Comparison of ENCODE assay signal across 36 cellular contexts in genomic region chr9:23721466-23721865, GRCh38.
"Had no signal": no experiment of that assay in that cellular context is flagged by ENCODE, and none has a peak within 500 bp of the region (broad histone marks: within the 10 kb centered on the region; RNA-seq: fewer than 3 reads in every experiment).

No MANE protein-coding gene starts in this region.

- H3K36me3 Mint-ChIP-seq: activated naive CD4-positive, alpha-beta T cell treated with anti-CD3 and anti-CD28 coated beads, Interleukin-2, amount 10 ng/mL, durations not matched to agents 7 days and 5 days; activated naive CD4-positive, alpha-beta T cell treated with anti-CD3 and anti-CD28 coated beads, Interleukin-2, amount 50 U/mL, for 24 hours; activated naive CD8-positive, alpha-beta T cell; activated naive CD8-positive, alpha-beta T cell treated with anti-CD3 and anti-CD28 coated beads for 36 hours; activated naive CD8-positive, alpha-beta T cell treated with anti-CD3 and anti-CD28 coated beads, Interleukin-2, amount 10 ng/mL, durations not matched to agents 7 days and 5 days had no signal

- H3K36me3 ChIP-seq: adrenal gland, ascending aorta, brain microvascular endothelial cell, breast epithelium, cardiac muscle cell, colonic mucosa had no signal

- H3K4me1 Mint-ChIP-seq: activated naive CD4-positive, alpha-beta T cell treated with anti-CD3 and anti-CD28 coated beads, Interleukin-2, amount 10 ng/mL, durations not matched to agents 7 days and 5 days; activated naive CD4-positive, alpha-beta T cell treated with anti-CD3 and anti-CD28 coated beads, Interleukin-2, amount 50 U/mL, for 24 hours; activated naive CD8-positive, alpha-beta T cell treated with anti-CD3 and anti-CD28 coated beads for 36 hours; activated naive CD8-positive, alpha-beta T cell treated with anti-CD3 and anti-CD28 coated beads, Interleukin-2, amount 10 ng/mL, durations not matched to agents 7 days and 5 days; activated naive CD8-positive, alpha-beta T cell treated with anti-CD3 and anti-CD28 coated beads, Interleukin-2, amount 50 U/mL, for 24 hours; activated T-helper 17 cell treated with anti-CD3 and anti-CD28 coated beads, Interleukin-2, amount 50 U/mL, for 72 hours; central memory CD8-positive, alpha-beta T cell had no signal

- H3K27ac ChIP-seq: adrenal gland, ascending aorta, body of pancreas, brain microvascular endothelial cell, breast epithelium, cardiac muscle cell, colonic mucosa had no signal

- H3K9me3 ChIP-seq: adrenal gland, ascending aorta, body of pancreas, breast epithelium, colonic mucosa had no signal

- H3K27ac Mint-ChIP-seq: activated naive CD4-positive, alpha-beta T cell treated with anti-CD3 and anti-CD28 coated beads for 36 hours; activated naive CD4-positive, alpha-beta T cell treated with anti-CD3 and anti-CD28 coated beads, Interleukin-2, amount 10 ng/mL, durations not matched to agents 7 days and 5 days; activated naive CD4-positive, alpha-beta T cell treated with anti-CD3 and anti-CD28 coated beads, Interleukin-2, amount 50 U/mL, for 24 hours; activated naive CD8-positive, alpha-beta T cell; activated naive CD8-positive, alpha-beta T cell treated with anti-CD3 and anti-CD28 coated beads for 36 hours; activated naive CD8-positive, alpha-beta T cell treated with anti-CD3 and anti-CD28 coated beads, Interleukin-2, amount 10 ng/mL, durations not matched to agents 7 days and 5 days; activated naive CD8-positive, alpha-beta T cell treated with anti-CD3 and anti-CD28 coated beads, Interleukin-2, amount 50 U/mL, for 24 hours; activated T-cell treated with anti-CD3 and anti-CD28 coated beads, Interleukin-2, amount 50 U/mL, for 72 hours; activated T-helper 1 cell treated with anti-CD3 and anti-CD28 coated beads, Interleukin-12 subunit alpha, Interleukin-12 subunit beta, Interleukin-2, Interleukin-4 antibody, amounts not matched to agents 30 ng/mL and 10 ng/mL and 1 ng/mL, durations not matched to agents 14 hours and 24 hours and 36 hours; activated T-helper 17 cell treated with anti-CD3 and anti-CD28 coated beads, Interleukin-2, amount 50 U/mL, for 72 hours; activated T-helper 2 cell treated with anti-CD3 and anti-CD28 coated beads, Interferon-gamma antibody, Interleukin-2, Interleukin-4, amounts not matched to agents 10 μg/mL and 5 μg/mL and 100 μg/mL, durations not matched to agents 14 hours and 24 hours and 36 hours; brain had no signal

- H3K4me1 ChIP-seq: adrenal gland, ascending aorta, body of pancreas, breast epithelium, colonic mucosa had no signal

- H3K9me3 Mint-ChIP-seq: activated naive CD4-positive, alpha-beta T cell treated with anti-CD3 and anti-CD28 coated beads, Interleukin-2, amount 50 U/mL, for 24 hours; activated T-helper 1 cell treated with anti-CD3 and anti-CD28 coated beads, Interleukin-12 subunit alpha, Interleukin-12 subunit beta, Interleukin-2, Interleukin-4 antibody, amounts not matched to agents 30 ng/mL and 10 ng/mL and 1 ng/mL, durations not matched to agents 14 hours and 24 hours and 36 hours had no signal

- ATAC-seq: activated naive CD4-positive, alpha-beta T cell treated with anti-CD3 and anti-CD28 coated beads, Interleukin-2, amount 50 U/mL, for 72 hours; activated naive CD8-positive, alpha-beta T cell treated with anti-CD3 and anti-CD28 coated beads, Interleukin-2, amount 50 U/mL, for 24 hours; activated T-cell treated with anti-CD3 and anti-CD28 coated beads, Interleukin-2, amount 50 U/mL, for 72 hours; activated T-helper 17 cell treated with anti-CD3 and anti-CD28 coated beads, Interleukin-2, amount 50 U/mL, for 72 hours; body of pancreas had no signal

- DNase-seq: activated effector memory CD4-positive, alpha-beta T cell treated with anti-CD3 and anti-CD28 coated beads, Interleukin-2, amount 50 U/mL, for 16 hours; activated effector memory CD4-positive, alpha-beta T cell treated with Interleukin-2 at 50 U/mL for 16 hours; activated gamma-delta T cell; activated gamma-delta T cell treated with Interleukin-2 at 50 U/mL for 16 hours; activated naive CD4-positive, alpha-beta T cell; activated naive CD4-positive, alpha-beta T cell treated with anti-CD3 and anti-CD28 coated beads for 36 hours; activated naive CD4-positive, alpha-beta T cell treated with anti-CD3 and anti-CD28 coated beads, Interleukin-2, amount 10 ng/mL, durations not matched to agents 7 days and 5 days; activated naive CD4-positive, alpha-beta T cell treated with anti-CD3 and anti-CD28 coated beads, Interleukin-2, amount 50 U/mL, for 16 hours; activated naive CD4-positive, alpha-beta T cell treated with Interleukin-2 at 50 U/mL for 16 hours; activated naive CD8-positive, alpha-beta T cell treated with anti-CD3 and anti-CD28 coated beads for 36 hours; activated naive CD8-positive, alpha-beta T cell treated with anti-CD3 and anti-CD28 coated beads, Interleukin-2, amount 10 ng/mL, durations not matched to agents 7 days and 5 days; activated naive CD8-positive, alpha-beta T cell treated with anti-CD3 and anti-CD28 coated beads, Interleukin-2, amount 50 U/mL, for 24 hours; activated T-cell treated with anti-CD3 and anti-CD28 coated beads, Interleukin-2, amount 50 U/mL, for 48 hours; activated T-cell treated with anti-CD3 and anti-CD28 coated beads, Interleukin-2, amount 50 U/mL, for 72 hours; adrenal gland; amniotic stem cell; amygdala; anterior cingulate cortex; aorta; body of pancreas; brain microvascular endothelial cell; caudate nucleus; central memory CD4-positive, alpha-beta T cell; cerebellar nuclear complex; colonic mucosa had no signal

- H3K4me3 ChIP-seq: adrenal gland, ascending aorta, body of pancreas, breast epithelium, cardiac muscle cell, colonic mucosa had no signal

- H3K4me3 Mint-ChIP-seq: activated naive CD4-positive, alpha-beta T cell treated with anti-CD3 and anti-CD28 coated beads for 36 hours; activated naive CD4-positive, alpha-beta T cell treated with anti-CD3 and anti-CD28 coated beads, Interleukin-2, amount 10 ng/mL, durations not matched to agents 7 days and 5 days; activated naive CD4-positive, alpha-beta T cell treated with anti-CD3 and anti-CD28 coated beads, Interleukin-2, amount 50 U/mL, for 24 hours; activated naive CD8-positive, alpha-beta T cell; activated naive CD8-positive, alpha-beta T cell treated with anti-CD3 and anti-CD28 coated beads for 36 hours; activated naive CD8-positive, alpha-beta T cell treated with anti-CD3 and anti-CD28 coated beads, Interleukin-2, amount 10 ng/mL, durations not matched to agents 7 days and 5 days; activated naive CD8-positive, alpha-beta T cell treated with anti-CD3 and anti-CD28 coated beads, Interleukin-2, amount 50 U/mL, for 24 hours; activated T-cell treated with anti-CD3 and anti-CD28 coated beads, Interleukin-2, amount 50 U/mL, for 72 hours; activated T-helper 1 cell treated with anti-CD3 and anti-CD28 coated beads, Interleukin-12 subunit alpha, Interleukin-12 subunit beta, Interleukin-2, Interleukin-4 antibody, amounts not matched to agents 30 ng/mL and 10 ng/mL and 1 ng/mL, durations not matched to agents 14 hours and 24 hours and 36 hours; activated T-helper 17 cell treated with anti-CD3 and anti-CD28 coated beads, Interleukin-2, amount 50 U/mL, for 72 hours; brain; central memory CD8-positive, alpha-beta T cell had no signal

- H3K27me3 Mint-ChIP-seq: activated naive CD4-positive, alpha-beta T cell treated with anti-CD3 and anti-CD28 coated beads, Interleukin-2, amount 10 ng/mL, durations not matched to agents 7 days and 5 days; activated naive CD4-positive, alpha-beta T cell treated with anti-CD3 and anti-CD28 coated beads, Interleukin-2, amount 50 U/mL, for 24 hours; activated naive CD8-positive, alpha-beta T cell; activated naive CD8-positive, alpha-beta T cell treated with anti-CD3 and anti-CD28 coated beads for 36 hours; activated naive CD8-positive, alpha-beta T cell treated with anti-CD3 and anti-CD28 coated beads, Interleukin-2, amount 10 ng/mL, durations not matched to agents 7 days and 5 days; activated naive CD8-positive, alpha-beta T cell treated with anti-CD3 and anti-CD28 coated beads, Interleukin-2, amount 50 U/mL, for 24 hours; activated T-helper 17 cell treated with anti-CD3 and anti-CD28 coated beads, Interleukin-2, amount 50 U/mL, for 72 hours; brain; central memory CD8-positive, alpha-beta T cell had no signal

- H3K27me3 ChIP-seq: adrenal gland, ascending aorta, body of pancreas, brain microvascular endothelial cell, breast epithelium, cardiac muscle cell, colonic mucosa had no signal
